14 cellular contexts compared by ENCODE assay signal in the genomic region with DNA sequence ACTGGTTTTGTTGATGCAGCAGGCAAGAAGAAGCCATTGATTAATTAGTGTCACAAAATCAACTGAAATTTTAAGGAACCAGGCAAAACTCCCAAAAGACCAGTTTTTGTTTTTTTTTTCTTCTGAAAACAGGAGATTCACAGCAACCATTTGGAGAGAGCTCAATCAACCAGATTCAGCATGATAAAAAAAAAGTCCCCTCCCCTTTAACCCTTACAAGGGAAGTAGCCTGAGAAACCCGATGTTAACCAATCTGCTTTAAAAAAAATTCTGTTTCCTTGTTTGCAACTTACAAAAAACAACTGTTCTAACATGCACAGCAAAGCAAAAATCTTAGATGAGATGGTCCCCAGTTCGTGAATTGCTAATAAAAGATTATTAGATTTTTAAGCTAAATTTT. TPM values are rescaled to one million over a fixed set of nuclear protein-coding genes. Genes with fewer than 3 reads are reported as not detected.
DNase-seq lines count a peak whose midpoint lies in the region; ATAC-seq and TF ChIP-seq lines count a peak whose summit lies in the region.
"Had no signal": no experiment of that assay in that cellular context is flagged by ENCODE, and none has a peak within 500 bp of the region (broad histone marks: within the 10 kb centered on the region; RNA-seq: fewer than 3 reads in every experiment).

No MANE protein-coding gene starts in this region.

- POLR2A ChIA-PET in WTC11 (lab: Charles Lee), result no interaction called here

- H3K9ac ChIP-seq in HUES6 (ENCODE audit: low read length), result no peak overlapping the region
- no peak overlapping the region for H3K9ac ChIP-seq in iPS-18a (ENCODE audit: low read length)
- H3K9ac ChIP-seq in neural progenitor cell, result no peak overlapping the region

- H3K4me2 ChIP-seq in neural progenitor cell, result no peak overlapping the region

- H4K20me1 ChIP-seq in neural progenitor cell (ENCODE audit: low read depth), result no peaks in the 10 kb centered on the region

- H3K4me1 ChIP-seq in HUES6 (ENCODE audit: control insufficient read depth, insufficient read depth, low read length) (peaks cover 24% of the 10 kb centered on the region), iPS-18a (ENCODE audit: control insufficient read depth, low read depth, low read length) (peaks cover 29% of the 10 kb centered on the region), neural progenitor cell (peaks cover 2% of the 10 kb centered on the region)

- H3K79me2 ChIP-seq in neural progenitor cell (ENCODE audit: low read depth), result no peaks in the 10 kb centered on the region

- CTCF ChIA-PET in WTC11 (lab: Charles Lee), result no interaction called here

- H2AFZ ChIP-seq in neural progenitor cell (replicated peaks), result peak overlapping the region; percentile 12

- no peaks in the 10 kb centered on the region for H3K36me3 ChIP-seq in HUES6 (ENCODE audit: control insufficient read depth, insufficient read depth, low read length)
- no peaks in the 10 kb centered on the region for H3K36me3 ChIP-seq in iPS-18a (ENCODE audit: control insufficient read depth, low read depth, low read length)
- H3K36me3 ChIP-seq in neural progenitor cell, result no peaks in the 10 kb centered on the region

- H3F3A ChIP-seq in neural progenitor cell (ENCODE audit: low read depth), result no peaks in the 10 kb centered on the region

- H3K27ac ChIP-seq in HUES6 (ENCODE audit: low read depth, low read length) (peak overlapping the region; percentile 37), iPS-18a (ENCODE audit: low read length) (peak overlapping the region; percentile 18), neural progenitor cell (no peak overlapping the region)

- H3K36me3 Mint-ChIP-seq in WTC11 (no peaks in the 10 kb centered on the region), neural progenitor cell (no peaks in the 10 kb centered on the region)
- no peaks in the 10 kb centered on the region for H3K36me3 Mint-ChIP-seq in activated T-cell treated with anti-CD3 and anti-CD28 coated beads, Interleukin-2, amount 50 U/mL, for 4 hours (ENCODE audit: insufficient read depth)
- H3K36me3 Mint-ChIP-seq: CD4-positive, CD25-positive, alpha-beta regulatory T cell had no signal

- H3K27ac Mint-ChIP-seq in WTC11 (peak overlapping the region; percentile 86), neural progenitor cell (no peak overlapping the region)

- H3K9me3 ChIP-seq in HUES6 (ENCODE audit: control insufficient read depth, insufficient read depth, low read depth, low read length), result no peaks in the 10 kb centered on the region
- no peaks in the 10 kb centered on the region for H3K9me3 ChIP-seq in iPS-18a (ENCODE audit: control insufficient read depth, low read depth, low read length)
- H3K9me3 ChIP-seq in neural progenitor cell (ENCODE audit: low read depth), result no peaks in the 10 kb centered on the region

- ATAC-seq in WTC11, result peak; percentile 77
- no peak for ATAC-seq in activated T-cell treated with anti-CD3 and anti-CD28 coated beads, Interleukin-2, amount 50 U/mL, for 4 hours
- ATAC-seq: GM12878 had no signal

- TF ChIP-seq CTCF in WTC11 (IDR thresholded peaks at IDR 0.05) (no peak), neural progenitor cell (IDR thresholded peaks at IDR 0.05) (no peak)

- peaks cover 55% of the 10 kb centered on the region for H3K4me1 Mint-ChIP-seq in WTC11
- H3K4me1 Mint-ChIP-seq in neural progenitor cell, result peaks cover 7% of the 10 kb centered on the region
- H3K4me1 Mint-ChIP-seq in activated T-cell treated with anti-CD3 and anti-CD28 coated beads, Interleukin-2, amount 50 U/mL, for 4 hours (ENCODE audit: low read depth), result no peaks in the 10 kb centered on the region
- H3K4me1 Mint-ChIP-seq: CD4-positive, CD25-positive, alpha-beta regulatory T cell had no signal

- H3K4me3 ChIP-seq in HUES6 (ENCODE audit: low read depth, low read length) (no peak overlapping the region), iPS-18a (ENCODE audit: low read length) (peak overlapping the region; percentile 22), neural progenitor cell (no peak overlapping the region)
- H3K4me3 ChIP-seq: GM12878 had no signal

- H3K9me3 Mint-ChIP-seq in WTC11 (peaks cover 3% of the 10 kb centered on the region; the same call in 1 of the 2 replicates), neural progenitor cell (no peaks in the 10 kb centered on the region)
- no peaks in the 10 kb centered on the region for H3K9me3 Mint-ChIP-seq in activated T-cell treated with anti-CD3 and anti-CD28 coated beads, Interleukin-2, amount 50 U/mL, for 4 hours
- H3K9me3 Mint-ChIP-seq: CD4-positive, CD25-positive, alpha-beta regulatory T cell had no signal

- H3K4me3 Mint-ChIP-seq in WTC11 (no peak overlapping the region; the same call in 1 of the 2 replicates), neural progenitor cell (no peak overlapping the region)
- no peak overlapping the region for H3K4me3 Mint-ChIP-seq in activated T-cell treated with anti-CD3 and anti-CD28 coated beads, Interleukin-2, amount 50 U/mL, for 4 hours
- H3K4me3 Mint-ChIP-seq: CD4-positive, CD25-positive, alpha-beta regulatory T cell had no signal

- no peaks in the 10 kb centered on the region for H3K27me3 ChIP-seq in HUES6 (ENCODE audit: control insufficient read depth, insufficient read depth, low read length)
- no peaks in the 10 kb centered on the region for H3K27me3 ChIP-seq in iPS-18a (ENCODE audit: control insufficient read depth, insufficient read depth, low read length)
- no peaks in the 10 kb centered on the region for H3K27me3 ChIP-seq in neural progenitor cell

- H3K27me3 Mint-ChIP-seq in WTC11 (ENCODE audit: low read depth) (no peaks in the 10 kb centered on the region), neural progenitor cell (ENCODE audit: insufficient read depth, low read depth) (peaks cover 2% of the 10 kb centered on the region)
- no peaks in the 10 kb centered on the region for H3K27me3 Mint-ChIP-seq in activated T-cell treated with anti-CD3 and anti-CD28 coated beads, Interleukin-2, amount 50 U/mL, for 4 hours (ENCODE audit: low read depth)

- DNase-seq in WTC11 (ENCODE audit: low spot score) (no peak), neural progenitor cell (ENCODE audit: low spot score) (no peak), NAMALWA (ENCODE audit: low spot score) (no peak), HUDEP-2 (lab: John Stamatoyannopoulos, UW; ENCODE audit: unreplicated experiment in 76 of 76) (no peak)
- DNase-seq in activated T-cell treated with anti-CD3 and anti-CD28 coated beads, Interleukin-2, amount 50 U/mL, for 4 hours, result no peak
- DNase-seq: CD4-positive, CD25-positive, alpha-beta regulatory T cell; Kasumi-1; NCI-H146; NCI-H69; SHP77 treated with DMSO at 0.1 percent for 48 hours had no signal

TF ChIP-seq in WTC11, 78 proteins besides CTCF, POLR2A, EP300 and RAD21:
- TF ChIP-seq, protein P1, sequence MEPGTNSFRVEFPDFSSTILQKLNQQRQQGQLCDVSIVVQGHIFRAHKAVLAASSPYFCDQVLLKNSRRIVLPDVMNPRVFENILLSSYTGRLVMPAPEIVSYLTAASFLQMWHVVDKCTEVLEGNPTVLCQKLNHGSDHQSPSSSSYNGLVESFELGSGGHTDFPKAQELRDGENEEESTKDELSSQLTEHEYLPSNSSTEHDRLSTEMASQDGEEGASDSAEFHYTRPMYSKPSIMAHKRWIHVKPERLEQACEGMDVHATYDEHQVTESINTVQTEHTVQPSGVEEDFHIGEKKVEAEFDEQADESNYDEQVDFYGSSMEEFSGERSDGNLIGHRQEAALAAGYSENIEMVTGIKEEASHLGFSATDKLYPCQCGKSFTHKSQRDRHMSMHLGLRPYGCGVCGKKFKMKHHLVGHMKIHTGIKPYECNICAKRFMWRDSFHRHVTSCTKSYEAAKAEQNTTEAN (CRISPR knock-in tag; IDR thresholded peaks at IDR 0.05), result no peak
- no peak for TF ChIP-seq ZNF317 (CRISPR knock-in tag; IDR thresholded peaks at IDR 0.05; ENCODE audit: borderline replicate concordance, low read depth)
- TF ChIP-seq MYBL2 (CRISPR knock-in tag; IDR thresholded peaks at IDR 0.05), result no peak
- TF ChIP-seq, protein P2, sequence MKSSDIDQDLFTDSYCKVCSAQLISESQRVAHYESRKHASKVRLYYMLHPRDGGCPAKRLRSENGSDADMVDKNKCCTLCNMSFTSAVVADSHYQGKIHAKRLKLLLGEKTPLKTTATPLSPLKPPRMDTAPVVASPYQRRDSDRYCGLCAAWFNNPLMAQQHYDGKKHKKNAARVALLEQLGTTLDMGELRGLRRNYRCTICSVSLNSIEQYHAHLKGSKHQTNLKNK (CRISPR knock-in tag; IDR thresholded peaks at IDR 0.05), result no peak
- no peak for TF ChIP-seq HMGA2 (CRISPR knock-in tag; IDR thresholded peaks at IDR 0.05)
- no peak for TF ChIP-seq ZNF423 (CRISPR knock-in tag; IDR thresholded peaks at IDR 0.05)
- TF ChIP-seq, protein P3, sequence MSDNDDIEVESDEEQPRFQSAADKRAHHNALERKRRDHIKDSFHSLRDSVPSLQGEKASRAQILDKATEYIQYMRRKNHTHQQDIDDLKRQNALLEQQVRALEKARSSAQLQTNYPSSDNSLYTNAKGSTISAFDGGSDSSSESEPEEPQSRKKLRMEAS (CRISPR knock-in tag; IDR thresholded peaks at IDR 0.05), result no peak
- no peak for TF ChIP-seq SP1 (CRISPR knock-in tag; conservative IDR thresholded peaks at IDR 0.05)
- TF ChIP-seq ETV6 (CRISPR knock-in tag; IDR thresholded peaks at IDR 0.05), result no peak
- no peak for TF ChIP-seq NR1H2 (CRISPR knock-in tag; IDR thresholded peaks at IDR 0.05)
- TF ChIP-seq, protein P4, sequence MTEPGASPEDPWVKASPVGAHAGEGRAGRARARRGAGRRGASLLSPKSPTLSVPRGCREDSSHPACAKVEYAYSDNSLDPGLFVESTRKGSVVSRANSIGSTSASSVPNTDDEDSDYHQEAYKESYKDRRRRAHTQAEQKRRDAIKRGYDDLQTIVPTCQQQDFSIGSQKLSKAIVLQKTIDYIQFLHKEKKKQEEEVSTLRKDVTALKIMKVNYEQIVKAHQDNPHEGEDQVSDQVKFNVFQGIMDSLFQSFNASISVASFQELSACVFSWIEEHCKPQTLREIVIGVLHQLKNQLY (CRISPR knock-in tag; IDR thresholded peaks at IDR 0.05), result no peak

RNA-seq across cellular contexts. Expression of a gene that starts 59.7 kb away (rescaled TPM):
- total RNA-seq in WTC11 (2021), result not detected in 3 replicates
- not detected in 2 replicates for total RNA-seq in neural progenitor cell (ENCODE audit: low replicate concordance)
- total RNA-seq in activated T-cell treated with anti-CD3 and anti-CD28 coated beads, Interleukin-2, amount 50 U/mL, for 4 hours, result not detected
- total RNA-seq: CD4-positive, CD25-positive, alpha-beta regulatory T cell; G401 had no signal
